Comparison of ENCODE assay signal across 8 cellular contexts in the genomic region with DNA sequence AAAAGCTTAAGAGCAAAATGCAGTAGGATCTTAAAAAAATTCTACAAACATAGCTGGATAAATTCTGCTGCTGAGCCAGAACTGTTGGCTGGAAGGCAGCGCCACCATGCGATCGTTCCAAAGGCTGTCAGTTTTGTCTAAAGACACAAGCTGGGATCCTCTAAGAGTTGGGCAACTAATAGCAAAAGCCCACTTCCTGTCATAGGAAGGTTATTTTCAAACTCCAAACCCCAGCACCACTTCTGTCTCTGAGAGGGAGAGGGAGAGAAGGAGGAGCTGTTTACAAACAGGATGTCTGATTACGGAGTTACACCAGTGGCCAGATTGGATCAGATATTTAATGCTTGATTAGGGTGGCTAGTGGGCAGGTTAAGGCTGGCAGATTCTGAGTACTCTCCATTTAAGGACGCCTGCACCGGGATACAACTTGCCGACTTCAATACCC. TPM values are rescaled to one million over a fixed set of nuclear protein-coding genes. Genes with fewer than 3 reads are reported as not detected.
DNase-seq lines count a peak whose midpoint lies in the region; ATAC-seq and TF ChIP-seq lines count a peak whose summit lies in the region.

No MANE protein-coding gene starts in this region.

- TF ChIP-seq CTCF in prostate gland (IDR thresholded peaks at IDR 0.05), result peak in 3 of 4 experiments; percentile 51 to 72 (median 71)

- peak overlapping the region in 1 of 2 donors; percentile 8 for H3K27ac ChIP-seq in prostate gland

- H3K27me3 ChIP-seq in adipocyte (replicated peaks; ENCODE audit: control insufficient read depth, insufficient read depth, low read length) (no peaks in the 10 kb centered on the region), prostate gland (replicated peaks; ENCODE audit: insufficient read depth) (no peaks in the 10 kb centered on the region)

- WGBS in prostate gland, result 19% methylated on average over 7 of the region's 7 CpGs

- H3K9me3 ChIP-seq in adipocyte (ENCODE audit: control insufficient read depth, low read length) (no peaks in the 10 kb centered on the region), prostate gland (no peaks in the 10 kb centered on the region)

- TF ChIP-seq POLR2A in prostate gland (IDR thresholded peaks at IDR 0.05), result no peak

- H3K4me3 ChIP-seq in adipocyte (ENCODE audit: low read length), result peak overlapping the region; percentile 76
- H3K4me3 ChIP-seq in prostate gland, result no peak overlapping the region

- intact Hi-C loops in Right ventricle myocardium inferior (cut with DNase I) (no loop called here), cardiac septum (cut with DNase I) (no loop called here), left ventricle myocardium superior (cut with micrococcal nuclease) (no loop called here), prostate gland (cut with DNase I) (no loop called here)

- no peaks in the 10 kb centered on the region for H3K36me3 ChIP-seq in adipocyte (ENCODE audit: control insufficient read depth, insufficient read depth, low read length, severe bottlenecking)
- H3K36me3 ChIP-seq in prostate gland, result no peaks in the 10 kb centered on the region

- H3K9ac ChIP-seq in adipocyte (ENCODE audit: low read length), result peak overlapping the region; percentile 70

- H3K4me1 ChIP-seq in adipocyte (ENCODE audit: control insufficient read depth, insufficient read depth, low read length) (peaks cover 55% of the 10 kb centered on the region), prostate gland (replicated peaks) (no peaks in the 10 kb centered on the region)

- DNase-seq in Right ventricle myocardium inferior (ENCODE audit: missing footprints) (peak; percentile 71), cardiac septum (ENCODE audit: low spot score) (no peak), NCI-H460 (ENCODE audit: extremely low read depth, low read depth) (peak; percentile 37), adipocyte (ENCODE audit: low read depth) (peak; percentile 88), left ventricle myocardium superior (peak; percentile 64), prostate gland (ENCODE audit: low spot score) (peak; percentile 61), DMS53 treated with DMSO at 0.1 percent for 48 hours (lab: John Stamatoyannopoulos, UW; ENCODE audit: unreplicated experiment) (no peak), COR-L47 (lab: John Stamatoyannopoulos, UW) (no peak)

- peak; percentile 73 for ATAC-seq in Right ventricle myocardium inferior
- peak; percentile 76 for ATAC-seq in left ventricle myocardium superior

RNA-seq across cellular contexts. Expression of gene EIF4E3, which starts 44.0 kb away (rescaled TPM):
- total RNA-seq in Right ventricle myocardium inferior, result 49.2 TPM
- 54.7 TPM for total RNA-seq in cardiac septum
- total RNA-seq in NCI-H460 (2014; rRNA removed; shearing (Covaris generic)), result 3.9 and 4.3 TPM in 2 replicates
- polyA plus RNA-seq in NCI-H460 (2014; cell fraction: nucleus; rRNA removed), result 0.29 and 1.6 TPM in 2 replicates
- total RNA-seq in left ventricle myocardium superior, result 55.7 TPM
- total RNA-seq in prostate gland, result 10 to 100 TPM; 19.2 to 26.0 TPM

Comparison
In these comparisons a context has a peak if more than half of its experiments do, and no peak if none do; other contexts are left out.
1. DNase-seq: peak in Right ventricle myocardium inferior (single experiment), NCI-H460 (single experiment), adipocyte (single experiment), left ventricle myocardium superior (single experiment) and prostate gland (single experiment); none in cardiac septum (single experiment), DMS53 treated with DMSO at 0.1 percent for 48 hours (single experiment) and COR-L47 (single experiment).